Comparison of ENCODE assay signal across 20 cellular contexts in genomic region chr1:64875101-64875500, GRCh38.
DNase-seq lines count a peak whose midpoint lies in the region; ATAC-seq and TF ChIP-seq lines count a peak whose summit lies in the region.
"Had no signal": no experiment of that assay in that cellular context is flagged by ENCODE, and none has a peak within 500 bp of the region (broad histone marks: within the 10 kb centered on the region; RNA-seq: fewer than 3 reads in every experiment).

No MANE protein-coding gene starts in this region.

- H3K9ac ChIP-seq in IMR-90 (ENCODE audit: low read depth, low read length): no peak overlapping the region
- H3K9ac ChIP-seq: parathyroid adenoma had no signal

- intact Hi-C loops in IMR-90 (cut with micrococcal nuclease) (loop anchor here (5.0 kb wide), 2 partner anchors 92 to 132 kb away; partner anchors contain the start of gene JAK1), prostate gland (cut with DNase I) (no loop called here)
- intact Hi-C loops in naive thymus-derived CD4-positive, alpha-beta T cell (cut with micrococcal nuclease): loop anchor here in 1 of 2 donors (5.0 kb wide), 1 partner anchor 547 kb away; the partner anchor contains the start of genes LEPR and LEPROT

- H4K91ac ChIP-seq in IMR-90 (ENCODE audit: insufficient read depth, low read depth, low read length): no peak overlapping the region

- H3K27me3 ChIP-seq in CD4-positive, CD25-positive, alpha-beta regulatory T cell (ENCODE audit: control insufficient read depth, insufficient read depth, low read length): no peaks in the 10 kb centered on the region
- H3K27me3 ChIP-seq in IMR-90 (ENCODE audit: control insufficient read depth, insufficient read depth, low read length): no peaks in the 10 kb centered on the region
- H3K27me3 ChIP-seq in naive thymus-derived CD4-positive, alpha-beta T cell (ENCODE audit: control insufficient read depth in 2 of 2, insufficient read depth in 2 of 2, low read length in 2 of 2): no peaks in the 10 kb centered on the region
- no peaks in the 10 kb centered on the region for H3K27me3 ChIP-seq in prostate gland (replicated peaks; ENCODE audit: insufficient read depth)
- H3K27me3 ChIP-seq: body of pancreas, transverse colon had no signal

- no peaks in the 10 kb centered on the region for H3K9me3 Mint-ChIP-seq in CD4-positive, CD25-positive, alpha-beta regulatory T cell
- no peaks in the 10 kb centered on the region for H3K9me3 Mint-ChIP-seq in glutamatergic neuron (ENCODE audit: unreplicated experiment)
- peaks cover 0 to 2% (median 0%) of the 10 kb centered on the region in 11 donors for H3K9me3 Mint-ChIP-seq in naive thymus-derived CD4-positive, alpha-beta T cell
- H3K9me3 Mint-ChIP-seq: activated CD4-positive, alpha-beta memory T cell treated with anti-CD3 and anti-CD28 coated beads for 36 hours; activated T-cell treated with anti-CD3 and anti-CD28 coated beads, Interleukin-2, amount 50 U/mL, for 4 hours; HFFc6 had no signal

- no peaks in the 10 kb centered on the region for H3K9me3 ChIP-seq in CD4-positive, CD25-positive, alpha-beta regulatory T cell (ENCODE audit: control insufficient read depth in 2 of 2, low read length in 2 of 2)
- H3K9me3 ChIP-seq in IMR-90 (ENCODE audit: control insufficient read depth, insufficient read depth, low read length): no peaks in the 10 kb centered on the region
- H3K9me3 ChIP-seq in naive thymus-derived CD4-positive, alpha-beta T cell (ENCODE audit: control insufficient read depth in 2 of 3, low read length in 3 of 3): no peaks in the 10 kb centered on the region
- no peaks in the 10 kb centered on the region for H3K9me3 ChIP-seq in prostate gland
- H3K9me3 ChIP-seq: body of pancreas, lower lobe of right lung, transverse colon had no signal

- DNase-seq in CD4-positive, CD25-positive, alpha-beta regulatory T cell: no peak
- DNase-seq in IMR-90 (no peak), glutamatergic neuron (peak; percentile 55), prostate gland (ENCODE audit: low spot score) (no peak), dermis blood vessel endothelial cell (no peak), occipital lobe (lab: John Stamatoyannopoulos, UW) (no peak)
- DNase-seq in naive thymus-derived CD4-positive, alpha-beta T cell: no peak
- DNase-seq: activated CD4-positive, alpha-beta memory T cell treated with anti-CD3 and anti-CD28 coated beads for 36 hours; activated naive CD4-positive, alpha-beta T cell treated with Interleukin-2 at 50 U/mL for 16 hours; activated T-cell treated with anti-CD3 and anti-CD28 coated beads, Interleukin-2, amount 50 U/mL, for 4 hours; HFFc6; lower lobe of right lung; NCI-H1417 treated with DMSO at 0.1 percent for 48 hours; SHP77; stimulated activated CD4-positive, alpha-beta T cell treated with anti-CD3 and anti-CD28 coated beads, Interleukin-2, amount 100 ng/mL, for 48 hours; stimulated activated naive CD8-positive, alpha-beta T cell treated with anti-CD3 and anti-CD28 coated beads, Interleukin-15, Interleukin-2, amounts not matched to agents 100 U/mL and 50 U/mL, for 24 hours; transverse colon had no signal

- no peak overlapping the region for H3K56ac ChIP-seq in IMR-90 (ENCODE audit: extremely low read depth, insufficient read depth, low read length)

- H3K36me3 Mint-ChIP-seq in CD4-positive, CD25-positive, alpha-beta regulatory T cell: peaks cover 46% of the 10 kb centered on the region
- H3K36me3 Mint-ChIP-seq in glutamatergic neuron (ENCODE audit: unreplicated experiment): no peaks in the 10 kb centered on the region
- peaks cover 31 to 58% (median 45%) of the 10 kb centered on the region in 5 donors for H3K36me3 Mint-ChIP-seq in naive thymus-derived CD4-positive, alpha-beta T cell

- H3K18ac ChIP-seq in IMR-90 (ENCODE audit: low read depth, low read length): no peak overlapping the region

- peak overlapping the region; percentile 74 to 90 (median 82) for H3K27ac Mint-ChIP-seq in CD4-positive, CD25-positive, alpha-beta regulatory T cell
- peak overlapping the region; percentile 41 for H3K27ac Mint-ChIP-seq in glutamatergic neuron (ENCODE audit: unreplicated experiment)
- H3K27ac Mint-ChIP-seq in naive thymus-derived CD4-positive, alpha-beta T cell: peak overlapping the region in 8 of 9 donors; percentile 50 to 95 (median 85)
- H3K27ac Mint-ChIP-seq: activated CD4-positive, alpha-beta memory T cell treated with anti-CD3 and anti-CD28 coated beads for 36 hours; HFFc6 had no signal

- no peak overlapping the region for H4K8ac ChIP-seq in IMR-90 (ENCODE audit: low read depth in 2 of 2, low read length in 2 of 2)

- no peak overlapping the region for H2BK120ac ChIP-seq in IMR-90 (ENCODE audit: low read depth, low read length)

- no peak overlapping the region for H2BK5ac ChIP-seq in IMR-90 (ENCODE audit: low read depth, low read length, poor library complexity, severe bottlenecking)

- H3K9me1 ChIP-seq in IMR-90 (ENCODE audit: insufficient read depth, low read length): peaks cover 4% of the 10 kb centered on the region

- no peak overlapping the region for H2BK15ac ChIP-seq in IMR-90 (ENCODE audit: low read depth, low read length)

- ATAC-seq in CD4-positive, CD25-positive, alpha-beta regulatory T cell (ENCODE audit: low read depth in 2 of 2): no peak
- no peak for ATAC-seq in IMR-90 (ENCODE audit: low read depth)
- ATAC-seq in naive thymus-derived CD4-positive, alpha-beta T cell: no peak
- ATAC-seq: activated T-cell treated with anti-CD3 and anti-CD28 coated beads, Interleukin-2, amount 50 U/mL, for 4 hours; body of pancreas; lower lobe of right lung had no signal

- no TSS peak for BruUV-seq in IMR-90 (replicated peaks; lab: Mats Ljungman, UMichigan)

- H4K20me1 ChIP-seq in IMR-90 (ENCODE audit: insufficient read depth, low read length): no peaks in the 10 kb centered on the region; the same call in 1 of the 2 replicates

- no peak overlapping the region for H2BK20ac ChIP-seq in IMR-90 (ENCODE audit: low read depth, low read length)

- no peak overlapping the region for H3K4me2 ChIP-seq in IMR-90 (ENCODE audit: low read depth, low read length)

- H3K79me1 ChIP-seq in IMR-90 (ENCODE audit: low read depth in 1 of 2, low read length in 2 of 2): peaks cover 8 to 44% of the 10 kb centered on the region in 2 experiments; a peak in 3 of 4 replicates

- no peak overlapping the region for H4K5ac ChIP-seq in IMR-90 (ENCODE audit: low read depth, low read length)

- no peak overlapping the region for H3K27ac ChIP-seq in CD4-positive, CD25-positive, alpha-beta regulatory T cell (ENCODE audit: insufficient read depth, low read length, poor library complexity, severe bottlenecking)
- H3K27ac ChIP-seq in IMR-90 (ENCODE audit: insufficient read depth, low read length) (no peak overlapping the region), prostate gland (no peak overlapping the region)
- H3K27ac ChIP-seq in naive thymus-derived CD4-positive, alpha-beta T cell (ENCODE audit: low read depth, low read length): no peak overlapping the region
- H3K27ac ChIP-seq: coronary artery, lower lobe of right lung, parathyroid adenoma, transverse colon had no signal

- 100% methylated on average over 7 of the region's 10 CpGs; no CpG with 5 or more reads in 1 of the 2 experiments for WGBS in IMR-90 (ENCODE audit: extremely low coverage in 2 of 2, insufficient read length in 1 of 2), 2 experiments
- WGBS in prostate gland: 94% methylated on average over 10 of the region's 10 CpGs

- H2AK5ac ChIP-seq in IMR-90 (ENCODE audit: low read depth, low read length): no peak overlapping the region

- H3K4ac ChIP-seq in IMR-90 (ENCODE audit: low read depth, low read length): no peak overlapping the region

- POLR2A ChIA-PET in IMR-90 (lab: Charles Lee; ENCODE audit: unreplicated experiment): no interaction called here
- POLR2A ChIA-PET in naive thymus-derived CD4-positive, alpha-beta T cell (lab: Charles Lee): interaction anchor here (0.7 to 0.8 kb wide), 4 partner anchors 22 to 190 kb away, joined by 3 read pairs; no protein-coding TSS in a partner anchor

- dilution Hi-C loops in IMR-90 (cut with HindIII; ENCODE audit: low sequenced_read_pairs, unreplicated experiment): no loop called here

- peaks cover 76% of the 10 kb centered on the region for H3K36me3 ChIP-seq in CD4-positive, CD25-positive, alpha-beta regulatory T cell (ENCODE audit: control insufficient read depth, insufficient read depth, low read length)
- H3K36me3 ChIP-seq in IMR-90 (ENCODE audit: control insufficient read depth, insufficient read depth, low read length) (peaks cover 40% of the 10 kb centered on the region), prostate gland (peaks cover 0 to 7% of the 10 kb centered on the region in 2 donors)
- peaks cover 8 to 68% (median 21%) of the 10 kb centered on the region in 3 experiments for H3K36me3 ChIP-seq in naive thymus-derived CD4-positive, alpha-beta T cell (ENCODE audit: control insufficient read depth in 2 of 3, insufficient read depth in 3 of 3, low read length in 3 of 3)

- no peak overlapping the region for H3K14ac ChIP-seq in IMR-90 (replicated peaks; ENCODE audit: low read depth, low read length)

- no peak overlapping the region for H3K4me3 ChIP-seq in CD4-positive, CD25-positive, alpha-beta regulatory T cell (ENCODE audit: low read depth, low read length)
- H3K4me3 ChIP-seq in IMR-90 (ENCODE audit: insufficient read depth, low read depth, low read length) (no peak overlapping the region), prostate gland (no peak overlapping the region)
- H3K4me3 ChIP-seq in naive thymus-derived CD4-positive, alpha-beta T cell (ENCODE audit: low read length): no peak overlapping the region
- H3K4me3 ChIP-seq: body of pancreas, coronary artery, lower lobe of right lung, transverse colon had no signal

- TF ChIP-seq CTCF in IMR-90 (conservative IDR thresholded peaks at IDR 0.05; ENCODE audit: low read depth, low read length): no peak
- no peak for TF ChIP-seq CTCF in glutamatergic neuron (IDR thresholded peaks at IDR 0.05; ENCODE audit: partially characterized antibody, unreplicated experiment)
- no peak for TF ChIP-seq CTCF in prostate gland (IDR thresholded peaks at IDR 0.05)

- H2AK9ac ChIP-seq in IMR-90 (replicated peaks; ENCODE audit: low read depth, low read length, poor library complexity): no peak overlapping the region

- TF ChIP-seq RAD21 in IMR-90 (IDR thresholded peaks at IDR 0.05; ENCODE audit: low read length): no peak

- H3K27me3 Mint-ChIP-seq in CD4-positive, CD25-positive, alpha-beta regulatory T cell: no peaks in the 10 kb centered on the region
- H3K27me3 Mint-ChIP-seq in glutamatergic neuron (ENCODE audit: unreplicated experiment): no peaks in the 10 kb centered on the region
- H3K27me3 Mint-ChIP-seq in naive thymus-derived CD4-positive, alpha-beta T cell: no peaks in the 10 kb centered on the region
- H3K27me3 Mint-ChIP-seq: activated CD4-positive, alpha-beta memory T cell treated with anti-CD3 and anti-CD28 coated beads for 36 hours had no signal

- TF ChIP-seq POLR2A in IMR-90 (IDR thresholded peaks at IDR 0.05; ENCODE audit: low read depth, low read length): no peak
- TF ChIP-seq POLR2A in prostate gland (IDR thresholded peaks at IDR 0.05): no peak

- H3K23ac ChIP-seq in IMR-90 (ENCODE audit: low read depth, low read length): no peak overlapping the region

- H3K4me3 Mint-ChIP-seq in CD4-positive, CD25-positive, alpha-beta regulatory T cell: peak overlapping the region; percentile 37 to 82 (median 48)
- H3K4me3 Mint-ChIP-seq in glutamatergic neuron (ENCODE audit: unreplicated experiment): peak overlapping the region; percentile 53
- H3K4me3 Mint-ChIP-seq in naive thymus-derived CD4-positive, alpha-beta T cell: peak overlapping the region in 6 of 10 donors; percentile 17 to 80 (median 58)
- H3K4me3 Mint-ChIP-seq: activated CD4-positive, alpha-beta memory T cell treated with anti-CD3 and anti-CD28 coated beads for 36 hours; activated T-cell treated with anti-CD3 and anti-CD28 coated beads, Interleukin-2, amount 50 U/mL, for 4 hours; HFFc6 had no signal

- CTCF ChIA-PET in IMR-90 (lab: Yijun Ruan, JAX): no interaction called here
- CTCF ChIA-PET in naive thymus-derived CD4-positive, alpha-beta T cell (lab: Charles Lee): interaction anchor here (0.9 to 2.5 kb wide), 2 partner anchors 47 to 200 kb away, joined by 3 to 10 read pairs; no protein-coding TSS in a partner anchor

- H3K4me1 ChIP-seq in CD4-positive, CD25-positive, alpha-beta regulatory T cell (ENCODE audit: control insufficient read depth, insufficient read depth, low read length, poor library complexity, severe bottlenecking): peaks cover 47% of the 10 kb centered on the region
- peaks cover 3% of the 10 kb centered on the region for H3K4me1 ChIP-seq in IMR-90 (ENCODE audit: control insufficient read depth, insufficient read depth, low read length)
- peaks cover 42 to 43% of the 10 kb centered on the region in 2 donors for H3K4me1 ChIP-seq in naive thymus-derived CD4-positive, alpha-beta T cell (ENCODE audit: control insufficient read depth in 2 of 2, insufficient read depth in 2 of 2, low read length in 2 of 2)
- no peaks in the 10 kb centered on the region for H3K4me1 ChIP-seq in prostate gland (replicated peaks)
- H3K4me1 ChIP-seq: lower lobe of right lung, parathyroid adenoma had no signal

- peaks cover 23 to 72% (median 60%) of the 10 kb centered on the region in 4 donors for H3K4me1 Mint-ChIP-seq in CD4-positive, CD25-positive, alpha-beta regulatory T cell
- H3K4me1 Mint-ChIP-seq in glutamatergic neuron (ENCODE audit: low read depth, unreplicated experiment): peaks cover 20% of the 10 kb centered on the region
- peaks cover 32 to 84% (median 75%) of the 10 kb centered on the region in 7 donors for H3K4me1 Mint-ChIP-seq in naive thymus-derived CD4-positive, alpha-beta T cell

- peak overlapping the region; percentile 54 for H2AFZ ChIP-seq in IMR-90 (replicated peaks; ENCODE audit: low read length, poor library complexity)
- H2AFZ ChIP-seq: parathyroid adenoma had no signal

- in situ Hi-C loops in IMR-90 (cut with MboI; ENCODE audit: low sequenced_read_pairs): no loop called here
